ENCODE assay signal across 24 cellular contexts in genomic region chr2:107259411-107260195, GRCh38.
"Had no signal": no experiment of that assay in that cellular context is flagged by ENCODE, and none has a peak within 500 bp of the region (broad histone marks: within the 10 kb centered on the region; RNA-seq: fewer than 3 reads in every experiment).

No MANE protein-coding gene starts in this region.

- H3K27ac ChIP-seq: brain microvascular endothelial cell, cardiac muscle cell, Peyer's patch, VCaP had no signal

- H3K9me3 Mint-ChIP-seq: activated naive CD8-positive, alpha-beta T cell treated with anti-CD3 and anti-CD28 coated beads for 36 hours had no signal

- H3K4me3 Mint-ChIP-seq: activated CD4-positive, alpha-beta memory T cell treated with anti-CD3 and anti-CD28 coated beads, Interleukin-2, amount 10 ng/mL, durations not matched to agents 7 days and 5 days; activated naive CD4-positive, alpha-beta T cell treated with anti-CD3 and anti-CD28 coated beads, Interleukin-2, amount 10 ng/mL, durations not matched to agents 7 days and 5 days; activated naive CD8-positive, alpha-beta T cell treated with anti-CD3 and anti-CD28 coated beads for 36 hours; activated T-cell treated with anti-CD3 and anti-CD28 coated beads, Interleukin-2, amount 50 U/mL, for 72 hours had no signal

- H3K4me1 Mint-ChIP-seq: activated CD4-positive, alpha-beta memory T cell treated with anti-CD3 and anti-CD28 coated beads, Interleukin-2, amount 10 ng/mL, durations not matched to agents 7 days and 5 days; activated naive CD4-positive, alpha-beta T cell treated with anti-CD3 and anti-CD28 coated beads, Interleukin-2, amount 10 ng/mL, durations not matched to agents 7 days and 5 days; activated naive CD8-positive, alpha-beta T cell treated with anti-CD3 and anti-CD28 coated beads for 36 hours had no signal

- DNase-seq: activated CD4-positive, alpha-beta memory T cell treated with anti-CD3 and anti-CD28 coated beads, Interleukin-2, amount 10 ng/mL, durations not matched to agents 7 days and 5 days; activated CD4-positive, alpha-beta T cell treated with anti-CD3 and anti-CD28 coated beads, Interleukin-2, amount 50 U/mL, for 1 hour; activated CD4-positive, CD25-positive, alpha-beta regulatory T cell; activated gamma-delta T cell treated with Interleukin-2 at 50 U/mL for 16 hours; activated naive CD4-positive, alpha-beta T cell treated with anti-CD3 and anti-CD28 coated beads, Interleukin-2, amount 10 ng/mL, durations not matched to agents 7 days and 5 days; activated naive CD8-positive, alpha-beta T cell treated with anti-CD3 and anti-CD28 coated beads for 36 hours; activated T-cell treated with anti-CD3 and anti-CD28 coated beads, Interleukin-2, amount 50 U/mL, for 72 hours; brain microvascular endothelial cell; Karpas-422; MM.1S; NCI-H146; NCI-H2029; NCI-H2107; NCI-H226; NCI-H510A; NK-92 treated with Interleukin-12 subunit alpha and Interleukin-12 subunit beta, amount 100 ng/mL, for 24 hours; OCI-M1; Peyer's patch; SHP77 treated with DMSO at 0.1 percent for 48 hours; T-helper 2 cell had no signal

- H3K27me3 ChIP-seq: brain microvascular endothelial cell, cardiac muscle cell, Peyer's patch had no signal

- H3K4me1 ChIP-seq: Peyer's patch had no signal

- H3K9me3 ChIP-seq: Peyer's patch had no signal

- H3K36me3 Mint-ChIP-seq: activated naive CD4-positive, alpha-beta T cell treated with anti-CD3 and anti-CD28 coated beads, Interleukin-2, amount 10 ng/mL, durations not matched to agents 7 days and 5 days; activated naive CD8-positive, alpha-beta T cell treated with anti-CD3 and anti-CD28 coated beads for 36 hours had no signal

- H3K4me3 ChIP-seq: cardiac muscle cell, K562, Peyer's patch had no signal

- H3K27ac Mint-ChIP-seq: activated CD4-positive, alpha-beta memory T cell treated with anti-CD3 and anti-CD28 coated beads, Interleukin-2, amount 10 ng/mL, durations not matched to agents 7 days and 5 days; activated naive CD4-positive, alpha-beta T cell treated with anti-CD3 and anti-CD28 coated beads, Interleukin-2, amount 10 ng/mL, durations not matched to agents 7 days and 5 days; activated naive CD8-positive, alpha-beta T cell treated with anti-CD3 and anti-CD28 coated beads for 36 hours; activated T-cell treated with anti-CD3 and anti-CD28 coated beads, Interleukin-2, amount 50 U/mL, for 72 hours; activated T-helper 2 cell treated with anti-CD3 and anti-CD28 coated beads, Interferon-gamma antibody, Interleukin-2, Interleukin-4, amounts not matched to agents 10 μg/mL and 5 μg/mL and 100 μg/mL, durations not matched to agents 14 hours and 24 hours and 36 hours had no signal

- H3K36me3 ChIP-seq: brain microvascular endothelial cell, cardiac muscle cell, Peyer's patch had no signal

- H3K27me3 Mint-ChIP-seq: activated CD4-positive, alpha-beta memory T cell treated with anti-CD3 and anti-CD28 coated beads, Interleukin-2, amount 10 ng/mL, durations not matched to agents 7 days and 5 days; activated naive CD4-positive, alpha-beta T cell treated with anti-CD3 and anti-CD28 coated beads, Interleukin-2, amount 10 ng/mL, durations not matched to agents 7 days and 5 days had no signal
